Comparison of ENCODE assay signal across 10 cellular contexts in the genomic region with DNA sequence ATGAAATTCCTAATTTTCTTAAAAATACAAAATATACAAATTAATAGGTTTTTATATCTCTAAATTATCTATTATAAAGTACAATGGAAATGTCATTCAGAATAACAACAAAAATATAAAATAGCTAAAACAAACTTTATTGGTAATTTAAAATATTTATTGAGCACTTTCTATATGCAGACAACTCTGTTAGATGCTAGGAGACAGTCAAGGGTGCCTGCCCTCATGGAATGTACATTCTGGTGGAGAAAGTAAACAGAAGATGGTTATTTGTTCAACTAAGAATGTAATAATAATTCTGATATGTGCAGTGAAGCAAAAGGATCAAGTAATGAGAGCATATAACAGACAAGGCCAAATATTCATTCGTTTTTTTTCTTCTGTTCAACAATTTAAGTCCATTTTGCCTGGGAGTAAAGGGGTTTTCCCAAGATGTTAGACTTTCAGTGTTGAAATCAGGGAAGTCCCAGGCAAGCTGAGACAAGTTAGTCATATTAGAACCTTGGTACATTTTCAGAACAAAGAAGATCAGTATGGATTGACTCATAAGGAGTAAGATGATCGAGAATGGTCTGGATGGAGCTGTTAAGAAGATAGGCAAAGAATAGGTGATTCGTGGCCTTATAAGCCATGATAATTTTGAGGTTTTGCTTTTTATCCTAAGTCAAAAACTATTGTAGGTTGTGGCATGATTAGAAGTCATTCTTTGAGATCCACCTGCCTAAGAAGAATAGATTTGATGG.
DNase-seq lines count a peak whose midpoint lies in the region; ATAC-seq and TF ChIP-seq lines count a peak whose summit lies in the region.
"Had no signal": no experiment of that assay in that cellular context is flagged by ENCODE, and none has a peak within 500 bp of the region (broad histone marks: within the 10 kb centered on the region; RNA-seq: fewer than 3 reads in every experiment).

No MANE protein-coding gene starts in this region.

- no peak overlapping the region for H3K27ac ChIP-seq in H9 (ENCODE audit: insufficient read length, low read depth, low read length)

- H3K14ac ChIP-seq in H9 (ENCODE audit: insufficient read depth, low read length) = no peak overlapping the region

- no peak overlapping the region for H3K27ac Mint-ChIP-seq in activated CD8-positive, alpha-beta T cell treated with anti-CD3 and anti-CD28 coated beads for 36 hours
- H3K27ac Mint-ChIP-seq in activated CD8-positive, alpha-beta T cell treated with anti-CD3 and anti-CD28 coated beads, Interleukin-2, amount 10 ng/mL, durations not matched to agents 7 days and 5 days = no peak overlapping the region
- no peak overlapping the region for H3K27ac Mint-ChIP-seq in H9

- POLR2A ChIA-PET in activated CD8-positive, alpha-beta T cell treated with anti-CD3 and anti-CD28 coated beads for 36 hours (lab: Charles Lee) = no interaction called here
- POLR2A ChIA-PET in activated CD8-positive, alpha-beta T cell treated with anti-CD3 and anti-CD28 coated beads, Interleukin-2, amount 10 ng/mL, durations not matched to agents 7 days and 5 days (lab: Charles Lee) = no interaction called here

- no peak overlapping the region for H3K4me3 ChIP-seq in skeletal muscle cell (ENCODE audit: low read depth, low read length)
- H3K4me3 ChIP-seq: BLaER1 treated with 17β-estradiol and CSF1 and Interleukin-3, amounts not matched to agents 10 nM and 100 nM had no signal

- H4K8ac ChIP-seq in H9 (replicated peaks; ENCODE audit: insufficient read length, low read depth, low read length) = no peak overlapping the region

- H3K79me2 ChIP-seq in H9 (ENCODE audit: insufficient read depth, low read length) = no peaks in the 10 kb centered on the region

- no peak overlapping the region for H3K4ac ChIP-seq in H9 (ENCODE audit: low read depth, low read length)

- CTCF ChIA-PET in activated CD8-positive, alpha-beta T cell treated with anti-CD3 and anti-CD28 coated beads for 36 hours (lab: Charles Lee) = no interaction called here
- CTCF ChIA-PET in activated CD8-positive, alpha-beta T cell treated with anti-CD3 and anti-CD28 coated beads, Interleukin-2, amount 10 ng/mL, durations not matched to agents 7 days and 5 days (lab: Charles Lee) = no interaction called here

- peaks cover 6% of the 10 kb centered on the region for H3K9me3 Mint-ChIP-seq in activated CD8-positive, alpha-beta T cell treated with anti-CD3 and anti-CD28 coated beads for 36 hours
- H3K9me3 Mint-ChIP-seq in activated CD8-positive, alpha-beta T cell treated with anti-CD3 and anti-CD28 coated beads, Interleukin-2, amount 10 ng/mL, durations not matched to agents 7 days and 5 days (ENCODE audit: insufficient read depth) = no peaks in the 10 kb centered on the region
- H3K9me3 Mint-ChIP-seq in H9 = no peaks in the 10 kb centered on the region

- no peaks in the 10 kb centered on the region for H4K20me1 ChIP-seq in H9 (ENCODE audit: control insufficient read depth, insufficient read depth, insufficient read length)
- H4K20me1 ChIP-seq: BLaER1 treated with 17β-estradiol and CSF1 and Interleukin-3, amounts not matched to agents 10 nM and 100 nM had no signal

- H3K4me1 ChIP-seq in H9 (ENCODE audit: insufficient read depth, low read length) = no peaks in the 10 kb centered on the region

- H3K56ac ChIP-seq in H9 (ENCODE audit: insufficient read length, low read depth, low read length) = no peak overlapping the region

- H3K79me1 ChIP-seq in H9 (ENCODE audit: insufficient read depth, low read depth, low read length, poor library complexity, severe bottlenecking) = no peaks in the 10 kb centered on the region

- no peak overlapping the region for H3K4me3 Mint-ChIP-seq in activated CD8-positive, alpha-beta T cell treated with anti-CD3 and anti-CD28 coated beads for 36 hours
- H3K4me3 Mint-ChIP-seq in activated CD8-positive, alpha-beta T cell treated with anti-CD3 and anti-CD28 coated beads, Interleukin-2, amount 10 ng/mL, durations not matched to agents 7 days and 5 days = no peak overlapping the region
- H3K4me3 Mint-ChIP-seq in H9 = no peak overlapping the region

- no peak overlapping the region for H2BK20ac ChIP-seq in H9 (ENCODE audit: low read depth, low read length, poor library complexity, severe bottlenecking)

- no peak for TF ChIP-seq CTCF in activated CD8-positive, alpha-beta T cell treated with anti-CD3 and anti-CD28 coated beads for 36 hours (IDR thresholded peaks at IDR 0.05)
- no peak for TF ChIP-seq CTCF in H9 (conservative IDR thresholded peaks at IDR 0.05)

- no peak overlapping the region for H4K5ac ChIP-seq in H9 (ENCODE audit: insufficient read length, low read depth, low read length)

- H3K36me3 Mint-ChIP-seq in activated CD8-positive, alpha-beta T cell treated with anti-CD3 and anti-CD28 coated beads for 36 hours (ENCODE audit: low read depth) = peaks cover 6% of the 10 kb centered on the region
- no peaks in the 10 kb centered on the region for H3K36me3 Mint-ChIP-seq in activated CD8-positive, alpha-beta T cell treated with anti-CD3 and anti-CD28 coated beads, Interleukin-2, amount 10 ng/mL, durations not matched to agents 7 days and 5 days (ENCODE audit: low read depth)
- no peaks in the 10 kb centered on the region for H3K36me3 Mint-ChIP-seq in H9 (ENCODE audit: insufficient read depth in 1 of 3, low read depth in 3 of 3)

- no peak overlapping the region for H3K9ac ChIP-seq in H9 (ENCODE audit: extremely low read depth, insufficient read length, low read length)
- H3K9ac ChIP-seq: BLaER1 treated with 17β-estradiol and CSF1 and Interleukin-3, amounts not matched to agents 10 nM and 100 nM had no signal

- no peak for DNase-seq in activated CD8-positive, alpha-beta T cell treated with anti-CD3 and anti-CD28 coated beads for 36 hours
- DNase-seq in activated CD8-positive, alpha-beta T cell treated with anti-CD3 and anti-CD28 coated beads, Interleukin-2, amount 10 ng/mL, durations not matched to agents 7 days and 5 days = no peak
- DNase-seq in M059J (ENCODE audit: low read depth) (peak; percentile 42), skeletal muscle cell (ENCODE audit: low read depth) (peak; percentile 71), NCI-H146 (lab: John Stamatoyannopoulos, UW) (no peak), H9 (no peak), NCI-H69 (lab: John Stamatoyannopoulos, UW) (no peak)
- DNase-seq: NCI-H2029 had no signal

- H3K18ac ChIP-seq in H9 (ENCODE audit: insufficient read length, low read depth, low read length) = no peak overlapping the region

- peak; percentile 90 for ATAC-seq in activated CD8-positive, alpha-beta T cell treated with anti-CD3 and anti-CD28 coated beads for 36 hours
- no peak for ATAC-seq in activated CD8-positive, alpha-beta T cell treated with anti-CD3 and anti-CD28 coated beads, Interleukin-2, amount 10 ng/mL, durations not matched to agents 7 days and 5 days
- ATAC-seq in HG02588 (IDR thresholded peaks at IDR 0.05; ENCODE audit: unreplicated experiment) = peak; percentile 98

- no peak overlapping the region for H2AK5ac ChIP-seq in H9 (ENCODE audit: insufficient read length, low read length)

- no peaks in the 10 kb centered on the region for H3K9me3 ChIP-seq in H9 (ENCODE audit: control insufficient read depth, low read depth, low read length)
- H3K9me3 ChIP-seq: BLaER1 treated with 17β-estradiol and CSF1 and Interleukin-3, amounts not matched to agents 10 nM and 100 nM had no signal

- intact Hi-C loops in activated CD8-positive, alpha-beta T cell treated with anti-CD3 and anti-CD28 coated beads for 36 hours (cut with micrococcal nuclease) = no loop called here

- no peaks in the 10 kb centered on the region for H3K27me3 Mint-ChIP-seq in activated CD8-positive, alpha-beta T cell treated with anti-CD3 and anti-CD28 coated beads for 36 hours
- H3K27me3 Mint-ChIP-seq in activated CD8-positive, alpha-beta T cell treated with anti-CD3 and anti-CD28 coated beads, Interleukin-2, amount 10 ng/mL, durations not matched to agents 7 days and 5 days (ENCODE audit: low read depth) = no peaks in the 10 kb centered on the region
- no peaks in the 10 kb centered on the region for H3K27me3 Mint-ChIP-seq in H9 (ENCODE audit: low read depth)

- no peak overlapping the region for H2BK15ac ChIP-seq in H9 (ENCODE audit: low read depth, low read length)

- no peak overlapping the region for H3K4me2 ChIP-seq in H9 (ENCODE audit: insufficient read depth, insufficient read length, low read length)

- H2BK120ac ChIP-seq in H9 (ENCODE audit: low read depth, low read length, poor library complexity, severe bottlenecking) = no peak overlapping the region

- WGBS in H9 (ENCODE audit: extremely low coverage, insufficient read length, low lambda C conversion rate) = no CpG with 5 or more reads among the region's 3 CpGs

- no peak overlapping the region for H4K91ac ChIP-seq in H9 (ENCODE audit: insufficient read length, low read depth, low read length)

- no peak overlapping the region for H2BK5ac ChIP-seq in H9 (ENCODE audit: insufficient read length, low read length)

- H3K4me1 Mint-ChIP-seq in activated CD8-positive, alpha-beta T cell treated with anti-CD3 and anti-CD28 coated beads for 36 hours (ENCODE audit: low read depth) = peaks cover 8% of the 10 kb centered on the region
- no peaks in the 10 kb centered on the region for H3K4me1 Mint-ChIP-seq in activated CD8-positive, alpha-beta T cell treated with anti-CD3 and anti-CD28 coated beads, Interleukin-2, amount 10 ng/mL, durations not matched to agents 7 days and 5 days (ENCODE audit: low read depth)
- 0 out of 4 replicates have a peak, but pooled peaks cover 0 to 3% of the 10 kb centered on the region in 2 experiments for H3K4me1 Mint-ChIP-seq in H9

- H3K23ac ChIP-seq in H9 (ENCODE audit: insufficient read length, low read depth, low read length) = no peak overlapping the region

- H3K27me3 ChIP-seq in H9 (ENCODE audit: insufficient read depth, low read length) = no peaks in the 10 kb centered on the region
- H3K27me3 ChIP-seq: BLaER1 treated with 17β-estradiol and CSF1 and Interleukin-3, amounts not matched to agents 10 nM and 100 nM had no signal

- H2AFZ ChIP-seq in H9 (ENCODE audit: low read length) = no peak overlapping the region

- no peak overlapping the region for H3T11ph ChIP-seq in H9 (ENCODE audit: low read length)

- H2BK12ac ChIP-seq in H9 (ENCODE audit: insufficient read length, low read depth, low read length) = no peak overlapping the region

- no peaks in the 10 kb centered on the region for H3K23me2 ChIP-seq in H9 (ENCODE audit: insufficient read length, low read depth, low read length, poor library complexity, severe bottlenecking)

Comparison
In these comparisons a context has a peak if more than half of its experiments do, and no peak if none do; other contexts are left out.
1. DNase-seq: peak in M059J (single experiment) and skeletal muscle cell (single experiment); none in activated CD8-positive, alpha-beta T cell treated with anti-CD3 and anti-CD28 coated beads for 36 hours (single experiment), activated CD8-positive, alpha-beta T cell treated with anti-CD3 and anti-CD28 coated beads, Interleukin-2, amount 10 ng/mL, durations not matched to agents 7 days and 5 days (single experiment), NCI-H146 (single experiment), H9 (single experiment) and NCI-H69 (single experiment).